ENCODE assay signal across 3 cellular contexts in genomic region chr2:85333877-85334276, GRCh38. TPM values are rescaled to one million over a fixed set of nuclear protein-coding genes. Genes with fewer than 3 reads are reported as not detected.
DNase-seq lines count a peak whose midpoint lies in the region; ATAC-seq, FAIRE-seq and TF ChIP-seq lines count a peak whose summit lies in the region.
"Not testable (repeated sequence)": the region's sequence is repeated elsewhere in the genome, so short reads cannot be mapped to it uniquely, and the experiment has no call there.

No MANE protein-coding gene starts in this region.

- not testable (repeated sequence) for H3K4me2 ChIP-seq in HepG2 (ENCODE audit: low read depth, low read length)

- H3K4me1 Mint-ChIP-seq in WTC11 = peaks cover 24% of the 10 kb centered on the region

- FAIRE-seq in HepG2 (lab: Jason Lieb, UNC) = not testable (repeated sequence)

- intact Hi-C loops in HepG2 (cut with micrococcal nuclease; ENCODE audit: unreplicated experiment); sigmoid colon (cut with DNase I): not testable (repeated sequence)

- H3K36me3 ChIP-seq in HepG2 (replicated peaks in 1 of 2; ENCODE audit: control insufficient read depth in 1 of 2, insufficient read depth in 2 of 2, low read length in 2 of 2); sigmoid colon: not testable (repeated sequence)

- TF ChIP-seq CTCF in WTC11 (IDR thresholded peaks at IDR 0.05); HepG2 (CRISPR knock-in tag; IDR thresholded peaks at IDR 0.05); sigmoid colon (IDR thresholded peaks at IDR 0.05): not testable (repeated sequence)

- not testable (repeated sequence) for H4K20me1 ChIP-seq in HepG2 (ENCODE audit: insufficient read depth, low read length)

- not testable (repeated sequence) for TF ChIP-seq EP300 in HepG2 (IDR thresholded peaks at IDR 0.05; ENCODE audit: low read depth in 2 of 2, low read length in 2 of 2); HepG2 (CRISPR knock-in tag; IDR thresholded peaks at IDR 0.05; ENCODE audit: borderline replicate concordance); sigmoid colon (IDR thresholded peaks at IDR 0.05)

- DNase-seq in WTC11 (ENCODE audit: low spot score); HepG2 (ENCODE audit: low spot score): not testable (repeated sequence)
- peak; percentile 1 for DNase-seq in sigmoid colon

- H3K4me3 Mint-ChIP-seq in WTC11 = not testable (repeated sequence)

- peaks cover 22% of the 10 kb centered on the region for H3K9me3 Mint-ChIP-seq in WTC11

- TF ChIP-seq POLR2A in HepG2 (IDR thresholded peaks at IDR 0.05; ENCODE audit: insufficient read depth in 1 of 2, low read depth in 2 of 2, low read length in 2 of 2); sigmoid colon (IDR thresholded peaks at IDR 0.05): not testable (repeated sequence)

- H3K27ac Mint-ChIP-seq in WTC11 = not testable (repeated sequence)

- in situ Hi-C loops in HepG2 (cut with HindIII; ENCODE audit: extremely low pct_ligation_motif_present, low pct_unique_long_range_greater_than_20kb) = not testable (repeated sequence)

- not testable (repeated sequence) for H3K79me2 ChIP-seq in HepG2 (ENCODE audit: insufficient read depth, low read length)

- peaks cover 23% of the 10 kb centered on the region for H3K4me1 ChIP-seq in HepG2 (ENCODE audit: insufficient read depth, low read length)
- H3K4me1 ChIP-seq in sigmoid colon = not testable (repeated sequence)

- BruUV-seq in HepG2 (replicated peaks; lab: Mats Ljungman, UMichigan) = not testable (repeated sequence)

- not testable (repeated sequence) for H3K36me3 Mint-ChIP-seq in WTC11

- CTCF ChIA-PET in WTC11 (lab: Charles Lee) = interaction anchor here (1.3 to 1.7 kb wide), 2 partner anchors 25 to 36 kb away, joined by 3 to 5 read pairs; no protein-coding TSS in a partner anchor
- CTCF ChIA-PET in HepG2 (lab: Yijun Ruan, JAX; ENCODE audit: low intra/inter-chr PET ratio, low total read pairs) = not testable (repeated sequence)

- not testable (repeated sequence) for H3K27me3 Mint-ChIP-seq in WTC11 (ENCODE audit: low read depth)

- H3K9ac ChIP-seq in HepG2 (ENCODE audit: insufficient read depth, low read depth, low read length) = not testable (repeated sequence)

- H2AFZ ChIP-seq in HepG2 (ENCODE audit: low read length) = not testable (repeated sequence)

- not testable (repeated sequence) for H3K9me3 ChIP-seq in HepG2 (ENCODE audit: low read length); sigmoid colon

- WGBS in HepG2 (ENCODE audit: low lambda C conversion rate) = 93% methylated on average over 4 of the region's 4 CpGs
- 93 to 97% methylated on average over 3 of the region's 4 CpGs for WGBS in sigmoid colon, 2 donors

- not testable (repeated sequence) for TF ChIP-seq RAD21 in HepG2 (CRISPR knock-in tag; IDR thresholded peaks at IDR 0.05)

- POLR2A ChIA-PET in WTC11 (lab: Charles Lee) = not testable (repeated sequence)
- POLR2A ChIA-PET in HepG2 (lab: Yijun Ruan, JAX) = interaction anchor here (0.9 to 4.2 kb wide), 3 partner anchors 9 to 205 kb away, joined by 3 to 22 read pairs (median 6); partner anchors contain the start of genes ELMOD3, MAT2A and RETSAT

- not testable (repeated sequence) for H3K27ac ChIP-seq in HepG2 (ENCODE audit: extremely low read length, insufficient read depth, low read length); sigmoid colon

- not testable (repeated sequence) for H3K27me3 ChIP-seq in HepG2 (ENCODE audit: control insufficient read depth in 1 of 2, insufficient read depth in 2 of 2, low read length in 2 of 2); sigmoid colon

- H3K4me3 ChIP-seq in HepG2 (replicated peaks in 1 of 3; ENCODE audit: insufficient read depth in 1 of 3, low read depth in 2 of 3, low read length in 3 of 3); sigmoid colon: not testable (repeated sequence)

- ATAC-seq in WTC11, HepG2: not testable (repeated sequence)

RNA-seq across cellular contexts. Expression of gene TGOLN2, which starts 6.1 kb away (rescaled TPM):
- total RNA-seq in WTC11 (2021) = 42.2 to 43.9 TPM (median 43.7 TPM) in 3 replicates
- 62.5 and 99.6 TPM in 2 replicates for total RNA-seq in HepG2 (2016; rRNA removed; fragmentation: Illumina TruSeq; extraction: Trizol)
- total RNA-seq in HepG2 (2016; cell fraction: cytosol; rRNA removed; fragmentation: Illumina TruSeq; extraction: Trizol; ENCODE audit: low read depth) = 10.8 and 10.9 TPM in 2 replicates
- total RNA-seq in HepG2 (2016; cell fraction: insoluble cytoplasmic fraction; rRNA removed; fragmentation: Illumina TruSeq; extraction: Trizol) = 56.7 and 97.1 TPM in 2 replicates
- total RNA-seq in HepG2 (2016; cell fraction: membrane; rRNA removed; fragmentation: Illumina TruSeq; extraction: Trizol) = 20.9 and 22.6 TPM in 2 replicates
- total RNA-seq in HepG2 (2016; cell fraction: nucleus; rRNA removed; fragmentation: Illumina TruSeq; extraction: Trizol) = 124 and 151 TPM in 2 replicates
- polyA plus RNA-seq in HepG2 (2011; rRNA removed) = 143 and 155 TPM in 2 replicates
- polyA plus RNA-seq in HepG2 (2011; cell fraction: cytosol; rRNA removed) = 88.2 and 122 TPM in 2 replicates
- polyA plus RNA-seq in HepG2 (2011; cell fraction: nucleus; rRNA removed) = 116 and 157 TPM in 2 replicates
- 86.0 and 95.7 TPM in 2 replicates for polyA plus RNA-seq in HepG2 (2012)
- polyA plus RNA-seq in HepG2 (2016; cell fraction: cytosol; fragmentation: Illumina TruSeq; extraction: Trizol; ENCODE audit: low read depth) = 4.3 and 4.5 TPM in 2 replicates
- polyA plus RNA-seq in HepG2 (2016; cell fraction: insoluble cytoplasmic fraction; fragmentation: Illumina TruSeq; extraction: Trizol; ENCODE audit: low read depth) = 51.8 and 59.4 TPM in 2 replicates
- 10.0 and 10.7 TPM in 2 replicates for polyA plus RNA-seq in HepG2 (2016; cell fraction: membrane; fragmentation: Illumina TruSeq; extraction: Trizol; ENCODE audit: low read depth)
- polyA plus RNA-seq in HepG2 (2016; cell fraction: nucleus; fragmentation: Illumina TruSeq; extraction: Trizol; ENCODE audit: insufficient read depth, low read depth) = 170 and 178 TPM in 2 replicates
- 35.4 and 110 TPM in 2 replicates for polyA minus RNA-seq in HepG2 (2011; rRNA and poly(A)+ RNA removed; ENCODE audit: low replicate concordance)
- polyA minus RNA-seq in HepG2 (2011; cell fraction: cytosol; rRNA and poly(A)+ RNA removed) = 83.6 and 87.9 TPM in 2 replicates
- 120 and 144 TPM in 2 replicates for polyA minus RNA-seq in HepG2 (2011; cell fraction: nucleus; rRNA and poly(A)+ RNA removed)
- 10 to 100 TPM; 78.9 to 95.0 (median 80.8) TPM for total RNA-seq in sigmoid colon
- polyA plus RNA-seq in sigmoid colon = 10 to 100 TPM; 12.6 to 85.8 (median 20.8) TPM

RNA-seq across cellular contexts. Expression of gene RETSAT, which starts 20.5 kb away (rescaled TPM):
- 18.9 to 24.4 TPM (median 21.6 TPM) in 3 replicates for total RNA-seq in WTC11 (2021)
- 17.2 and 46.7 TPM in 2 replicates for total RNA-seq in HepG2 (2016; rRNA removed; fragmentation: Illumina TruSeq; extraction: Trizol)
- 10.9 and 12.3 TPM in 2 replicates for total RNA-seq in HepG2 (2016; cell fraction: cytosol; rRNA removed; fragmentation: Illumina TruSeq; extraction: Trizol; ENCODE audit: low read depth)
- 18.1 and 44.6 TPM in 2 replicates for total RNA-seq in HepG2 (2016; cell fraction: insoluble cytoplasmic fraction; rRNA removed; fragmentation: Illumina TruSeq; extraction: Trizol)
- total RNA-seq in HepG2 (2016; cell fraction: membrane; rRNA removed; fragmentation: Illumina TruSeq; extraction: Trizol) = 15.7 and 17.3 TPM in 2 replicates
- total RNA-seq in HepG2 (2016; cell fraction: nucleus; rRNA removed; fragmentation: Illumina TruSeq; extraction: Trizol) = 50.8 and 58.5 TPM in 2 replicates
- 61.0 and 88.0 TPM in 2 replicates for polyA plus RNA-seq in HepG2 (2011; rRNA removed)
- 45.6 and 61.3 TPM in 2 replicates for polyA plus RNA-seq in HepG2 (2011; cell fraction: cytosol; rRNA removed)
- polyA plus RNA-seq in HepG2 (2011; cell fraction: nucleus; rRNA removed) = 145 and 168 TPM in 2 replicates
- 76.9 and 78.5 TPM in 2 replicates for polyA plus RNA-seq in HepG2 (2012)
- polyA plus RNA-seq in HepG2 (2016; cell fraction: cytosol; fragmentation: Illumina TruSeq; extraction: Trizol; ENCODE audit: low read depth) = 4.6 and 4.8 TPM in 2 replicates
- 15.6 and 17.6 TPM in 2 replicates for polyA plus RNA-seq in HepG2 (2016; cell fraction: insoluble cytoplasmic fraction; fragmentation: Illumina TruSeq; extraction: Trizol; ENCODE audit: low read depth)
- 9.2 and 10.8 TPM in 2 replicates for polyA plus RNA-seq in HepG2 (2016; cell fraction: membrane; fragmentation: Illumina TruSeq; extraction: Trizol; ENCODE audit: low read depth)
- 96.7 and 99.7 TPM in 2 replicates for polyA plus RNA-seq in HepG2 (2016; cell fraction: nucleus; fragmentation: Illumina TruSeq; extraction: Trizol; ENCODE audit: insufficient read depth, low read depth)
- 163 and 207 TPM in 2 replicates for polyA minus RNA-seq in HepG2 (2011; rRNA and poly(A)+ RNA removed; ENCODE audit: low replicate concordance)
- polyA minus RNA-seq in HepG2 (2011; cell fraction: cytosol; rRNA and poly(A)+ RNA removed) = 39.9 and 52.7 TPM in 2 replicates
- polyA minus RNA-seq in HepG2 (2011; cell fraction: nucleus; rRNA and poly(A)+ RNA removed) = 60.9 and 82.7 TPM in 2 replicates
- total RNA-seq in sigmoid colon = 10 to 100 TPM; 26.5 to 54.6 (median 42.1) TPM
- 100 to 1,000 TPM in 1 of 3 donors, 10 to 100 TPM in 2; 33.6 to 112 (median 36.5) TPM for polyA plus RNA-seq in sigmoid colon

RNA-seq across cellular contexts. Expression of gene ELMOD3, which starts 20.7 kb away (rescaled TPM):
- total RNA-seq in WTC11 (2021) (9.7 to 10.8 TPM (median 10.6 TPM) in 3 replicates), HepG2 (2016; rRNA removed; fragmentation: Illumina TruSeq; extraction: Trizol) (10.3 and 13.3 TPM in 2 replicates), sigmoid colon (10 to 100 TPM; 16.7 to 26.3 (median 22.9) TPM)
- 6.9 and 7.5 TPM in 2 replicates for total RNA-seq in HepG2 (2016; cell fraction: cytosol; rRNA removed; fragmentation: Illumina TruSeq; extraction: Trizol; ENCODE audit: low read depth)
- total RNA-seq in HepG2 (2016; cell fraction: insoluble cytoplasmic fraction; rRNA removed; fragmentation: Illumina TruSeq; extraction: Trizol) = 10.3 and 15.0 TPM in 2 replicates
- 8.8 and 9.5 TPM in 2 replicates for total RNA-seq in HepG2 (2016; cell fraction: membrane; rRNA removed; fragmentation: Illumina TruSeq; extraction: Trizol)
- 16.6 and 22.7 TPM in 2 replicates for total RNA-seq in HepG2 (2016; cell fraction: nucleus; rRNA removed; fragmentation: Illumina TruSeq; extraction: Trizol)
- polyA plus RNA-seq in HepG2 (2011; rRNA removed) (19.5 and 21.4 TPM in 2 replicates), sigmoid colon (10 to 100 TPM; 11.6 to 22.7 (median 12.0) TPM)
- 11.0 and 11.1 TPM in 2 replicates for polyA plus RNA-seq in HepG2 (2011; cell fraction: cytosol; rRNA removed)
- polyA plus RNA-seq in HepG2 (2011; cell fraction: nucleus; rRNA removed) = 56.3 and 61.9 TPM in 2 replicates
- 9.6 and 10.3 TPM in 2 replicates for polyA plus RNA-seq in HepG2 (2012)
- polyA plus RNA-seq in HepG2 (2016; cell fraction: cytosol; fragmentation: Illumina TruSeq; extraction: Trizol; ENCODE audit: low read depth) = 2.4 and 3.2 TPM in 2 replicates
- 9.4 TPM in 2 replicates for polyA plus RNA-seq in HepG2 (2016; cell fraction: insoluble cytoplasmic fraction; fragmentation: Illumina TruSeq; extraction: Trizol; ENCODE audit: low read depth)
- 6.4 and 6.6 TPM in 2 replicates for polyA plus RNA-seq in HepG2 (2016; cell fraction: membrane; fragmentation: Illumina TruSeq; extraction: Trizol; ENCODE audit: low read depth)
- 34.9 and 37.5 TPM in 2 replicates for polyA plus RNA-seq in HepG2 (2016; cell fraction: nucleus; fragmentation: Illumina TruSeq; extraction: Trizol; ENCODE audit: insufficient read depth, low read depth)
- 14.8 and 18.1 TPM in 2 replicates for polyA minus RNA-seq in HepG2 (2011; rRNA and poly(A)+ RNA removed; ENCODE audit: low replicate concordance)
- 3.2 and 4.1 TPM in 2 replicates for polyA minus RNA-seq in HepG2 (2011; cell fraction: cytosol; rRNA and poly(A)+ RNA removed)
- 19.1 and 24.5 TPM in 2 replicates for polyA minus RNA-seq in HepG2 (2011; cell fraction: nucleus; rRNA and poly(A)+ RNA removed)
